Comparison of ENCODE assay signal across 23 cellular contexts in genomic region chr1:22246755-22247480, GRCh38.
A peak's percentile ranks its signal among the peaks of the same experiment; 100 is the strongest.
DNase-seq lines count a peak whose midpoint lies in the region; ATAC-seq, FAIRE-seq and TF ChIP-seq lines count a peak whose summit lies in the region.
"Had no signal": no experiment of that assay in that cellular context is flagged by ENCODE, and none has a peak within 500 bp of the region (broad histone marks: within the 10 kb centered on the region; RNA-seq: fewer than 3 reads in every experiment).

No MANE protein-coding gene starts in this region.

- no peak overlapping the region for H3K14ac ChIP-seq in H1 (ENCODE audit: insufficient read length)

- H3K4me1 ChIP-seq in HEK293 (ENCODE audit: control insufficient read depth, insufficient read depth, low read length), result no peaks in the 10 kb centered on the region
- peaks cover 0 to 25% (median 16%) of the 10 kb centered on the region in 4 experiments; a peak in 6 of 7 replicates for H3K4me1 ChIP-seq in H1 (replicated peaks in 1 of 4; ENCODE audit: control insufficient read depth in 3 of 4, insufficient read depth in 4 of 4, low read length in 3 of 4)
- no peaks in the 10 kb centered on the region for H3K4me1 ChIP-seq in mucosa of descending colon (ENCODE audit: low read depth)
- no peaks in the 10 kb centered on the region for H3K4me1 ChIP-seq in osteoblast (ENCODE audit: insufficient read depth, low read length)
- H3K4me1 ChIP-seq in lower lobe of right lung, result no peaks in the 10 kb centered on the region
- H3K4me1 ChIP-seq in transverse colon, result no peaks in the 10 kb centered on the region
- H3K4me1 ChIP-seq: A549 had no signal

- H3K79me1 ChIP-seq in H1 (ENCODE audit: low read depth, low read length), result no peaks in the 10 kb centered on the region

- no peak overlapping the region for H3K9ac ChIP-seq in H1 (replicated peaks in 1 of 4; ENCODE audit: extremely low read depth in 1 of 4, low read depth in 3 of 4, low read length in 3 of 4)

- no peaks in the 10 kb centered on the region for H4K20me1 ChIP-seq in H1 (replicated peaks in 1 of 2; ENCODE audit: control insufficient read depth in 1 of 2, insufficient read depth in 2 of 2, low read length in 2 of 2)
- H4K20me1 ChIP-seq in osteoblast (ENCODE audit: insufficient read depth, low read length), result no peaks in the 10 kb centered on the region

- H3K27ac ChIP-seq in HEK293 (ENCODE audit: extremely low read depth, low read depth, low read length) (no peak overlapping the region), H1 (ENCODE audit: low read depth, low read length) (no peak overlapping the region), osteoblast (ENCODE audit: low read depth, low read length) (no peak overlapping the region), lower lobe of right lung (no peak overlapping the region), transverse colon (no peak overlapping the region)
- H3K27ac ChIP-seq: A549 had no signal

- WGBS in H1 (ENCODE audit: extremely low coverage in 1 of 2, insufficient coverage in 1 of 2, insufficient read length in 1 of 2, insufficient replicate concordance in 2 of 2, low coverage in 1 of 2, low lambda C conversion rate in 2 of 2, missing lambda C conversion rate in 1 of 2), 2 experiments, result 97% methylated on average over 3 of the region's 3 CpGs; no CpG with 5 or more reads in 1 of the 2 experiments
- 87% methylated on average over 3 of the region's 3 CpGs; no CpG with 5 or more reads in 1 of the 2 donors for WGBS in transverse colon (ENCODE audit: low coverage in 1 of 2), 2 donors

- TF ChIP-seq POLR2A in H1 (IDR thresholded peaks at IDR 0.05; ENCODE audit: control extremely low read depth in 1 of 2, low read depth in 2 of 2, low read length in 2 of 2) (no peak), transverse colon (IDR thresholded peaks at IDR 0.05) (no peak)

- no peak overlapping the region for H2BK5ac ChIP-seq in H1 (ENCODE audit: low read depth, low read length)

- H3K4ac ChIP-seq in H1 (replicated peaks; ENCODE audit: insufficient read length, low read depth, low read length), result no peak overlapping the region

- no peak for DNase-seq in H1 (ENCODE audit: low read depth in 1 of 2, low spot score in 2 of 2)
- no peak for DNase-seq in mucosa of descending colon
- DNase-seq in osteoblast (ENCODE audit: insufficient read length, low spot score, missing footprints), result peak; percentile 71
- no peak for DNase-seq in lower lobe of right lung
- DNase-seq in transverse colon, result no peak
- no peak for DNase-seq in NCI-H1417 (lab: John Stamatoyannopoulos, UW)
- DNase-seq: 8988T; ACHN; AML-193; C1 segment of cervical spinal cord; Calu3; CD4-positive, alpha-beta memory T cell; COR-L47; DMS53; DMS79 treated with DMSO at 0.1 percent for 48 hours; GF-D8; GOT3; H7; HCEC 1CT had no signal

- ATAC-seq in mucosa of descending colon (peak; percentile 9), lower lobe of right lung (no peak)
- ATAC-seq: A549 had no signal

- FAIRE-seq in H1 (lab: Jason Lieb, UNC), result no peak
- FAIRE-seq: A549, GM12891, GM18507 had no signal

- peak overlapping the region; percentile 60; the same call in 1 of the 2 replicates for H2BK12ac ChIP-seq in H1 (ENCODE audit: low read depth, low read length)

- H3K4me3 ChIP-seq in HEK293 (ENCODE audit: low read depth, low read length) (no peak overlapping the region), H1 (ENCODE audit: extremely low read depth in 1 of 4, insufficient read depth in 2 of 4, low read depth in 3 of 4, low read length in 4 of 4) (no peak overlapping the region), mucosa of descending colon (no peak overlapping the region), osteoblast (ENCODE audit: insufficient read depth, low read length) (no peak overlapping the region), lower lobe of right lung (no peak overlapping the region), transverse colon (no peak overlapping the region)
- H3K4me3 ChIP-seq: A549 had no signal

- H3K23me2 ChIP-seq in H1 (ENCODE audit: low read depth, low read length), result no peaks in the 10 kb centered on the region

- CTCF ChIA-PET in HEK293 (lab: Yijun Ruan, JAX) (no interaction called here), H1 (lab: Charles Lee; ENCODE audit: partially characterized antibody) (interaction anchor here (0.6 to 2.0 kb wide), 3 partner anchors 9 to 26 kb away, joined by 3 to 5 read pairs (median 3); no protein-coding TSS in a partner anchor)

- no peaks in the 10 kb centered on the region for H3K9me3 ChIP-seq in HEK293 (ENCODE audit: control insufficient read depth, insufficient read depth, low read depth, low read length)
- no peaks in the 10 kb centered on the region for H3K9me3 ChIP-seq in H1 (ENCODE audit: insufficient read depth in 2 of 2, low read depth in 1 of 2, low read length in 1 of 2)
- no peaks in the 10 kb centered on the region for H3K9me3 ChIP-seq in mucosa of descending colon
- no peaks in the 10 kb centered on the region for H3K9me3 ChIP-seq in osteoblast (ENCODE audit: low read depth, low read length)
- H3K9me3 ChIP-seq in lower lobe of right lung, result no peaks in the 10 kb centered on the region
- H3K9me3 ChIP-seq in transverse colon, result no peaks in the 10 kb centered on the region
- H3K9me3 ChIP-seq: A549 had no signal

- H3K27me3 ChIP-seq in H1 (replicated peaks in 1 of 4; ENCODE audit: control insufficient read depth in 3 of 4, extremely low read depth in 1 of 4, insufficient read depth in 3 of 4, low read length in 3 of 4), result peaks cover 0 to 10% (median 5%) of the 10 kb centered on the region in 4 experiments; a peak in 4 of 7 replicates
- peaks cover 12% of the 10 kb centered on the region for H3K27me3 ChIP-seq in osteoblast (ENCODE audit: insufficient read depth, low read length)
- peaks cover 8% of the 10 kb centered on the region for H3K27me3 ChIP-seq in lower lobe of right lung (ENCODE audit: low read depth)
- no peaks in the 10 kb centered on the region for H3K27me3 ChIP-seq in transverse colon

- no peak overlapping the region for H3K56ac ChIP-seq in H1 (replicated peaks; ENCODE audit: insufficient read length, low read depth, low read length)

- TF ChIP-seq EP300 in H1 (IDR thresholded peaks at IDR 0.05; ENCODE audit: borderline replicate concordance in 1 of 2, low read depth in 2 of 2, low read length in 2 of 2) (no peak), transverse colon (IDR thresholded peaks at IDR 0.05; ENCODE audit: low read depth) (no peak)

- POLR2A ChIA-PET in HEK293 (lab: Yijun Ruan, JAX), result no interaction called here
- POLR2A ChIA-PET in H1 (lab: Charles Lee; ENCODE audit: partially characterized antibody), result interaction anchor here (0.9 kb wide), 1 partner anchor 105 kb away, joined by 4 read pairs; no protein-coding TSS in a partner anchor

- TF ChIP-seq CTCF in HEK293 (tag by site-specific recombination; IDR thresholded peaks at IDR 0.05), result no peak
- TF ChIP-seq CTCF in H1 (IDR thresholded peaks at IDR 0.05; ENCODE audit: control extremely low read depth in 1 of 3, insufficient read depth in 1 of 3, low read depth in 1 of 3, low read length in 3 of 3), result no peak
- no peak for TF ChIP-seq CTCF in mucosa of descending colon (IDR thresholded peaks at IDR 0.05)
- no peak for TF ChIP-seq CTCF in osteoblast (IDR thresholded peaks at IDR 0.05; ENCODE audit: extremely low read depth, low read depth, low read length)
- no peak for TF ChIP-seq CTCF in lower lobe of right lung (IDR thresholded peaks at IDR 0.05)
- no peak for TF ChIP-seq CTCF in transverse colon (IDR thresholded peaks at IDR 0.05)

- H4K5ac ChIP-seq in H1 (ENCODE audit: insufficient read length, low read depth, low read length), result no peak overlapping the region

- H4K91ac ChIP-seq in H1 (replicated peaks; ENCODE audit: insufficient read length, low read length), result no peak overlapping the region

- no peak overlapping the region; the same call in 1 of the 2 replicates for H4K8ac ChIP-seq in H1 (ENCODE audit: extremely low read depth, insufficient read depth, low read length)

- H2AFZ ChIP-seq in H1 (ENCODE audit: low read length), result no peak overlapping the region
- H2AFZ ChIP-seq in osteoblast (ENCODE audit: low read length), result no peak overlapping the region

- H3K79me2 ChIP-seq in H1 (ENCODE audit: control insufficient read depth in 1 of 2, insufficient read depth in 2 of 2, low read length in 2 of 2) (no peaks in the 10 kb centered on the region), osteoblast (ENCODE audit: insufficient read depth, low read length) (no peaks in the 10 kb centered on the region)

- H2BK15ac ChIP-seq in H1 (ENCODE audit: low read length), result no peak overlapping the region

- H2AK5ac ChIP-seq in H1 (ENCODE audit: low read depth, low read length), result peak overlapping the region; percentile 65; the same call in 1 of the 2 replicates

- no peak overlapping the region for H3K4me2 ChIP-seq in H1 (ENCODE audit: insufficient read depth in 1 of 2, low read depth in 2 of 2, low read length in 2 of 2)
- no peak overlapping the region for H3K4me2 ChIP-seq in osteoblast (ENCODE audit: insufficient read depth, low read length)
- H3K4me2 ChIP-seq: A549 had no signal

- no peaks in the 10 kb centered on the region for H3K36me3 ChIP-seq in HEK293 (ENCODE audit: control insufficient read depth in 2 of 2, insufficient read depth in 1 of 2, low read length in 2 of 2)
- H3K36me3 ChIP-seq in H1 (ENCODE audit: control insufficient read depth in 2 of 4, insufficient read depth in 4 of 4, low read length in 3 of 4), result no peaks in the 10 kb centered on the region
- H3K36me3 ChIP-seq in mucosa of descending colon (ENCODE audit: low read depth), result no peaks in the 10 kb centered on the region
- H3K36me3 ChIP-seq in osteoblast (ENCODE audit: insufficient read depth, low read length), result no peaks in the 10 kb centered on the region
- no peaks in the 10 kb centered on the region for H3K36me3 ChIP-seq in lower lobe of right lung
- no peaks in the 10 kb centered on the region for H3K36me3 ChIP-seq in transverse colon

- H2BK20ac ChIP-seq in H1 (ENCODE audit: low read length), result peak overlapping the region; percentile 80; the same call in 1 of the 2 replicates

- in situ Hi-C loops in transverse colon (cut with MboI; ENCODE audit: low pct_ligation_motif_present in 1 of 4, low pct_unique_long_range_greater_than_20kb in 1 of 4, low sequenced_read_pairs in 3 of 4), result no loop called here

- H3K23ac ChIP-seq in H1 (ENCODE audit: insufficient read length), result no peak overlapping the region

- peak overlapping the region; percentile 48 for H3K18ac ChIP-seq in H1 (ENCODE audit: extremely low read depth, low read length)

- no peak for TF ChIP-seq RAD21 in H1 (IDR thresholded peaks at IDR 0.05 in 1 of 2, conservative IDR thresholded peaks at IDR 0.05 in 1 of 2; ENCODE audit: low read depth in 2 of 2, low read length in 2 of 2)

- intact Hi-C loops in mucosa of descending colon (cut with DNase I, micrococcal nuclease), result no loop called here
- intact Hi-C loops in lower lobe of right lung (cut with DNase I), result no loop called here
- intact Hi-C loops in transverse colon (cut with DNase I; ENCODE audit: low total_unique reads), result no loop called here

- H2BK120ac ChIP-seq in H1 (replicated peaks; ENCODE audit: low read depth, low read length), result peak overlapping the region; percentile 8

TF ChIP-seq in HEK293, 187 proteins besides CTCF, POLR2A, EP300 and RAD21 (continues in another document):
- TF ChIP-seq REPIN1 (tag by site-specific recombination; IDR thresholded peaks at IDR 0.05; ENCODE audit: low read depth) (no peak), ZIC2 (tag by site-specific recombination; IDR thresholded peaks at IDR 0.05) (peak; percentile 64; the same call in 1 of the 2 replicates)
